9 cellular contexts compared by ENCODE assay signal in the genomic region with DNA sequence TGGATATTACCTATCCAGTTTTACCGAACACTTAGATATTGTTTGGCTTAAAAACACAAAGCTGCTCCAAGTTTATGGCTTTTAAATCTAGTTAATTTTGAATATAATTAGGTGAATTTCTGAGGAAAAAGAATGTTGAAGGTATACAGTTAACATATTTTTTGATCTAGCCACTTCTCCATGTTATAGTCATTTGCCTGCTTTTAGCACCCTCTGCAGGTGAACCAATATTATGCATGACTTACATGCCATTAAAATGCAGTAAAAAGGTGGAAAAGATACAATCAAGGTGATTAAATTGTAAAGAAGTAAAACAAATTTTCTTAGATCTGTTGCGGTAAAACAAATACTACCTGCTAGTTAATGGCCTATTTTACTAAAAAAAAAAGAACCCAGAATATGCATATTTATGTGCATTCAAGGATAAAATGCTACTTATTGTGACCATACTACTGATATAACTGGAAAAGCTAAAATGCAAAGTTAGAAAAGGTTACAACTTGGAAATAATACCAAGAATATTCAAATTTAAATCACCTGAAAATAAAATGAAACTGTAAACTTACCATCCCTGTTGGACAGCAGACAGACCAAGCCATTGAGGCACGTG.
DNase-seq lines count a peak whose midpoint lies in the region; ATAC-seq and TF ChIP-seq lines count a peak whose summit lies in the region.
"Had no signal": no experiment of that assay in that cellular context is flagged by ENCODE, and none has a peak within 500 bp of the region (broad histone marks: within the 10 kb centered on the region; RNA-seq: fewer than 3 reads in every experiment).

No MANE protein-coding gene starts in this region.

- H3K27ac Mint-ChIP-seq in activated naive CD4-positive, alpha-beta T cell treated with anti-CD3 and anti-CD28 coated beads for 36 hours: no peak overlapping the region
- no peak overlapping the region for H3K27ac Mint-ChIP-seq in WTC11
- H3K27ac Mint-ChIP-seq: activated naive CD8-positive, alpha-beta T cell had no signal

- H3K4me1 Mint-ChIP-seq in activated naive CD4-positive, alpha-beta T cell treated with anti-CD3 and anti-CD28 coated beads for 36 hours (ENCODE audit: low read depth): no peaks in the 10 kb centered on the region
- no peaks in the 10 kb centered on the region for H3K4me1 Mint-ChIP-seq in WTC11

- CTCF ChIA-PET in activated naive CD4-positive, alpha-beta T cell treated with anti-CD3 and anti-CD28 coated beads for 36 hours (lab: Charles Lee): no interaction called here
- CTCF ChIA-PET in WTC11 (lab: Charles Lee): interaction anchor here (0.6 to 1.1 kb wide), 5 partner anchors 18 to 48 kb away, joined by 3 to 4 read pairs (median 3); no protein-coding TSS in a partner anchor

- no peaks in the 10 kb centered on the region for H3K9me3 Mint-ChIP-seq in activated naive CD4-positive, alpha-beta T cell treated with anti-CD3 and anti-CD28 coated beads for 36 hours
- peaks cover 12% of the 10 kb centered on the region for H3K9me3 Mint-ChIP-seq in WTC11

- DNase-seq in activated naive CD4-positive, alpha-beta T cell treated with anti-CD3 and anti-CD28 coated beads for 36 hours: peak; percentile 8
- no peak for DNase-seq in activated naive CD4-positive, alpha-beta T cell (lab: John Stamatoyannopoulos, UW)
- DNase-seq in NCI-H1092 (lab: John Stamatoyannopoulos, UW) (peak; percentile 2), WTC11 (ENCODE audit: low spot score) (no peak), left lobe of liver (ENCODE audit: low spot score) (no peak), GM19238 (ENCODE audit: insufficient read length, low spot score) (no peak)

- H3K27me3 Mint-ChIP-seq in activated naive CD4-positive, alpha-beta T cell treated with anti-CD3 and anti-CD28 coated beads for 36 hours (ENCODE audit: low read depth): no peaks in the 10 kb centered on the region
- H3K27me3 Mint-ChIP-seq in WTC11 (ENCODE audit: low read depth): no peaks in the 10 kb centered on the region
- H3K27me3 Mint-ChIP-seq: activated naive CD8-positive, alpha-beta T cell had no signal

- H3K4me3 Mint-ChIP-seq in activated naive CD4-positive, alpha-beta T cell treated with anti-CD3 and anti-CD28 coated beads for 36 hours: no peak overlapping the region
- no peak overlapping the region for H3K4me3 Mint-ChIP-seq in WTC11
- H3K4me3 Mint-ChIP-seq: activated naive CD8-positive, alpha-beta T cell had no signal

- TF ChIP-seq CTCF in WTC11 (IDR thresholded peaks at IDR 0.05): peak; percentile 37; the same call in 1 of the 2 replicates

- POLR2A ChIA-PET in WTC11 (lab: Charles Lee): no interaction called here

- ATAC-seq in WTC11 (no peak), left lobe of liver (peak; percentile 67), GM18909 (IDR thresholded peaks at IDR 0.05; ENCODE audit: poor library complexity, unreplicated experiment) (no peak), GM21619 (IDR thresholded peaks at IDR 0.05; ENCODE audit: unreplicated experiment) (no peak)

- intact Hi-C loops in activated naive CD4-positive, alpha-beta T cell treated with anti-CD3 and anti-CD28 coated beads for 36 hours (cut with micrococcal nuclease): no loop called here

- peaks cover 19% of the 10 kb centered on the region for H3K36me3 Mint-ChIP-seq in activated naive CD4-positive, alpha-beta T cell treated with anti-CD3 and anti-CD28 coated beads for 36 hours (ENCODE audit: low read depth)
- H3K36me3 Mint-ChIP-seq in WTC11: peaks cover 14% of the 10 kb centered on the region

TF ChIP-seq in WTC11, 78 proteins besides CTCF, POLR2A, EP300 and RAD21:
- TF ChIP-seq, protein P1, sequence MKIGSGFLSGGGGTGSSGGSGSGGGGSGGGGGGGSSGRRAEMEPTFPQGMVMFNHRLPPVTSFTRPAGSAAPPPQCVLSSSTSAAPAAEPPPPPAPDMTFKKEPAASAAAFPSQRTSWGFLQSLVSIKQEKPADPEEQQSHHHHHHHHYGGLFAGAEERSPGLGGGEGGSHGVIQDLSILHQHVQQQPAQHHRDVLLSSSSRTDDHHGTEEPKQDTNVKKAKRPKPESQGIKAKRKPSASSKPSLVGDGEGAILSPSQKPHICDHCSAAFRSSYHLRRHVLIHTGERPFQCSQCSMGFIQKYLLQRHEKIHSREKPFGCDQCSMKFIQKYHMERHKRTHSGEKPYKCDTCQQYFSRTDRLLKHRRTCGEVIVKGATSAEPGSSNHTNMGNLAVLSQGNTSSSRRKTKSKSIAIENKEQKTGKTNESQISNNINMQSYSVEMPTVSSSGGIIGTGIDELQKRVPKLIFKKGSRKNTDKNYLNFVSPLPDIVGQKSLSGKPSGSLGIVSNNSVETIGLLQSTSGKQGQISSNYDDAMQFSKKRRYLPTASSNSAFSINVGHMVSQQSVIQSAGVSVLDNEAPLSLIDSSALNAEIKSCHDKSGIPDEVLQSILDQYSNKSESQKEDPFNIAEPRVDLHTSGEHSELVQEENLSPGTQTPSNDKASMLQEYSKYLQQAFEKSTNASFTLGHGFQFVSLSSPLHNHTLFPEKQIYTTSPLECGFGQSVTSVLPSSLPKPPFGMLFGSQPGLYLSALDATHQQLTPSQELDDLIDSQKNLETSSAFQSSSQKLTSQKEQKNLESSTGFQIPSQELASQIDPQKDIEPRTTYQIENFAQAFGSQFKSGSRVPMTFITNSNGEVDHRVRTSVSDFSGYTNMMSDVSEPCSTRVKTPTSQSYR (CRISPR knock-in tag; IDR thresholded peaks at IDR 0.05): no peak
- TF ChIP-seq ZNF219 (CRISPR knock-in tag; IDR thresholded peaks at IDR 0.05; ENCODE audit: borderline replicate concordance) (no peak), ZNF121 (CRISPR knock-in tag; IDR thresholded peaks at IDR 0.05) (no peak), ZNF232 (CRISPR knock-in tag; IDR thresholded peaks at IDR 0.05) (no peak), TCF7 (CRISPR knock-in tag; IDR thresholded peaks at IDR 0.05; ENCODE audit: low read depth) (no peak), FOXP1 (CRISPR knock-in tag; IDR thresholded peaks at IDR 0.05; ENCODE audit: borderline replicate concordance) (no peak), JAZF1 (CRISPR knock-in tag; IDR thresholded peaks at IDR 0.05) (no peak), MYBL2 (CRISPR knock-in tag; IDR thresholded peaks at IDR 0.05) (no peak), ELF4 (CRISPR knock-in tag; IDR thresholded peaks at IDR 0.05; ENCODE audit: low read depth) (no peak), IRF2 (CRISPR knock-in tag; IDR thresholded peaks at IDR 0.05; ENCODE audit: borderline replicate concordance, low read depth) (no peak)
- TF ChIP-seq, protein P2, sequence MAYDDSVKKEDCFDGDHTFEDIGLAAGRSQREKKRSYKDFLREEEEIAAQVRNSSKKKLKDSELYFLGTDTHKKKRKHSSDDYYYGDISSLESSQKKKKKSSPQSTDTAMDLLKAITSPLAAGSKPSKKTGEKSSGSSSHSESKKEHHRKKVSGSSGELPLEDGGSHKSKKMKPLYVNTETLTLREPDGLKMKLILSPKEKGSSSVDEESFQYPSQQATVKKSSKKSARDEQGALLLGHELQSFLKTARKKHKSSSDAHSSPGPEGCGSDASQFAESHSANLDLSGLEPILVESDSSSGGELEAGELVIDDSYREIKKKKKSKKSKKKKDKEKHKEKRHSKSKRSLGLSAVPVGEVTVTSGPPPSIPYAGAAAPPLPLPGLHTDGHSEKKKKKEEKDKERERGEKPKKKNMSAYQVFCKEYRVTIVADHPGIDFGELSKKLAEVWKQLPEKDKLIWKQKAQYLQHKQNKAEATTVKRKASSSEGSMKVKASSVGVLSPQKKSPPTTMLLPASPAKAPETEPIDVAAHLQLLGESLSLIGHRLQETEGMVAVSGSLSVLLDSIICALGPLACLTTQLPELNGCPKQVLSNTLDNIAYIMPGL (CRISPR knock-in tag; IDR thresholded peaks at IDR 0.05): no peak

Comparison
In these comparisons a context has a peak if more than half of its experiments do, and no peak if none do; other contexts are left out.
1. DNase-seq: peak in activated naive CD4-positive, alpha-beta T cell treated with anti-CD3 and anti-CD28 coated beads for 36 hours (single experiment) and NCI-H1092 (single experiment); none in activated naive CD4-positive, alpha-beta T cell (0 of 4), WTC11 (single experiment), left lobe of liver (single experiment) and GM19238 (single experiment).